In genomic region chr22:48492371-48493320, GRCh38 we compare ENCODE assay signal across 1 cellular context.
TF ChIP-seq lines count a peak whose summit lies in the region.

No MANE protein-coding gene starts in this region.

TF ChIP-seq in GM23338, 12 proteins besides CTCF, POLR2A, EP300 and RAD21 (continued from another document):
- TF ChIP-seq, protein P1, sequence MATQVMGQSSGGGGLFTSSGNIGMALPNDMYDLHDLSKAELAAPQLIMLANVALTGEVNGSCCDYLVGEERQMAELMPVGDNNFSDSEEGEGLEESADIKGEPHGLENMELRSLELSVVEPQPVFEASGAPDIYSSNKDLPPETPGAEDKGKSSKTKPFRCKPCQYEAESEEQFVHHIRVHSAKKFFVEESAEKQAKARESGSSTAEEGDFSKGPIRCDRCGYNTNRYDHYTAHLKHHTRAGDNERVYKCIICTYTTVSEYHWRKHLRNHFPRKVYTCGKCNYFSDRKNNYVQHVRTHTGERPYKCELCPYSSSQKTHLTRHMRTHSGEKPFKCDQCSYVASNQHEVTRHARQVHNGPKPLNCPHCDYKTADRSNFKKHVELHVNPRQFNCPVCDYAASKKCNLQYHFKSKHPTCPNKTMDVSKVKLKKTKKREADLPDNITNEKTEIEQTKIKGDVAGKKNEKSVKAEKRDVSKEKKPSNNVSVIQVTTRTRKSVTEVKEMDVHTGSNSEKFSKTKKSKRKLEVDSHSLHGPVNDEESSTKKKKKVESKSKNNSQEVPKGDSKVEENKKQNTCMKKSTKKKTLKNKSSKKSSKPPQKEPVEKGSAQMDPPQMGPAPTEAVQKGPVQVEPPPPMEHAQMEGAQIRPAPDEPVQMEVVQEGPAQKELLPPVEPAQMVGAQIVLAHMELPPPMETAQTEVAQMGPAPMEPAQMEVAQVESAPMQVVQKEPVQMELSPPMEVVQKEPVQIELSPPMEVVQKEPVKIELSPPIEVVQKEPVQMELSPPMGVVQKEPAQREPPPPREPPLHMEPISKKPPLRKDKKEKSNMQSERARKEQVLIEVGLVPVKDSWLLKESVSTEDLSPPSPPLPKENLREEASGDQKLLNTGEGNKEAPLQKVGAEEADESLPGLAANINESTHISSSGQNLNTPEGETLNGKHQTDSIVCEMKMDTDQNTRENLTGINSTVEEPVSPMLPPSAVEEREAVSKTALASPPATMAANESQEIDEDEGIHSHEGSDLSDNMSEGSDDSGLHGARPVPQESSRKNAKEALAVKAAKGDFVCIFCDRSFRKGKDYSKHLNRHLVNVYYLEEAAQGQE (IDR thresholded peaks at IDR 0.05; ENCODE audit: unreplicated experiment), result no peak
- TF ChIP-seq ETS1 (IDR thresholded peaks at IDR 0.05) (no peak), POLR2AphosphoS5 (IDR thresholded peaks at IDR 0.05; ENCODE audit: low read depth) (no peak), JUNB (IDR thresholded peaks at IDR 0.05; ENCODE audit: unreplicated experiment) (no peak), STAT1 (IDR thresholded peaks at IDR 0.05; ENCODE audit: unreplicated experiment) (no peak), EZH2 (IDR thresholded peaks at IDR 0.05; ENCODE audit: low read depth, unreplicated experiment) (no peak), NANOG (IDR thresholded peaks at IDR 0.05; ENCODE audit: borderline replicate concordance) (no peak), ZNF114 (CRISPR knock-in tag; IDR thresholded peaks at IDR 0.05) (no peak), EZH2phosphoT487 (IDR thresholded peaks at IDR 0.05; ENCODE audit: unreplicated experiment) (no peak), ZNF331 (CRISPR knock-in tag; IDR thresholded peaks at IDR 0.05; ENCODE audit: low read depth) (no peak)
